In the genomic region with DNA sequence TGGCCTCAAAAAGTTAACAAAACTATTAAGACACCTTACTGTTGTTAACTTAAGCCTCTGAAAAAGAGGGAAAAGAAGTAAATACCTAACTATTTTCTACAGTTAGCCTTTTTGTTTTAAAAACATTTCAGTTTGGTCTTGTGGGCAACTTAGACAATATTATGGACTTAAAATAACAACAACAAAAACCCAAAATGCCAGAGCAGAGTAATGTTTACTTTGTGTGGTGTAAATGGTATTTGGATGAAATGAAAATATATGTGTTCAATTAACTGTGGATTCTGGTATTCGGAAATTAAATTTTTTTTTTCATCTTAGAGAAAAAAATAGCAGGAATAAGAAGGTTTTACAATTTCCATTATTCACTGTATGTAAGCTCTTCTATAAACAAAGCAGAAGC, we compare ENCODE assay signal across 16 cellular contexts.
DNase-seq lines count a peak whose midpoint lies in the region; TF ChIP-seq lines count a peak whose summit lies in the region.
"Had no signal": no experiment of that assay in that cellular context is flagged by ENCODE, and none has a peak within 500 bp of the region (broad histone marks: within the 10 kb centered on the region; RNA-seq: fewer than 3 reads in every experiment).

No MANE protein-coding gene starts in this region.

- H3K27me3 ChIP-seq in SJSA1 (replicated peaks) = no peaks in the 10 kb centered on the region
- no peaks in the 10 kb centered on the region for H3K27me3 ChIP-seq in osteoblast (ENCODE audit: insufficient read depth, low read length)
- H3K27me3 ChIP-seq in A673 (replicated peaks; ENCODE audit: insufficient read depth, low read depth, low read length, poor library complexity) = no peaks in the 10 kb centered on the region
- H3K27me3 ChIP-seq: BLaER1 had no signal

- H2AFZ ChIP-seq in osteoblast (ENCODE audit: low read length) = peak overlapping the region; percentile 6
- H2AFZ ChIP-seq: GM23248 had no signal

- CTCF ChIA-PET in GM10248 (lab: Yijun Ruan, JAX) (interaction anchor here (1.2 to 2.1 kb wide), 2 partner anchors 10 to 21 kb away, joined by 4 read pairs; no protein-coding TSS in a partner anchor), A673 (lab: Charles Lee) (no interaction called here)

- no peaks in the 10 kb centered on the region for H4K20me1 ChIP-seq in osteoblast (ENCODE audit: insufficient read depth, low read length)
- H4K20me1 ChIP-seq: BLaER1 had no signal

- no peak overlapping the region for H3K4me3 ChIP-seq in AG10803 (ENCODE audit: low read length)
- H3K4me3 ChIP-seq in SJSA1 = no peak overlapping the region
- H3K4me3 ChIP-seq in osteoblast (ENCODE audit: insufficient read depth, low read length) = no peak overlapping the region
- H3K4me3 ChIP-seq in A673 (ENCODE audit: low read depth, low read length, poor library complexity, severe bottlenecking) = no peak overlapping the region
- H3K4me3 ChIP-seq: BLaER1, GM23248, HAP-1 had no signal

- H3K4me2 ChIP-seq in osteoblast (ENCODE audit: insufficient read depth, low read length) = no peak overlapping the region
- H3K4me2 ChIP-seq: BLaER1 had no signal

- H3K79me2 ChIP-seq in osteoblast (ENCODE audit: insufficient read depth, low read length) = no peaks in the 10 kb centered on the region

- no peak for TF ChIP-seq CTCF in AG10803 (conservative IDR thresholded peaks at IDR 0.05; ENCODE audit: low read length)
- no peak for TF ChIP-seq CTCF in osteoblast (IDR thresholded peaks at IDR 0.05; ENCODE audit: extremely low read depth, low read depth, low read length)
- no peak for TF ChIP-seq CTCF in GM10248 (IDR thresholded peaks at IDR 0.05; ENCODE audit: control extremely low read depth, extremely low read depth, low read depth, missing control alignments)
- TF ChIP-seq CTCF in A673 (conservative IDR thresholded peaks at IDR 0.05; ENCODE audit: low read depth, low read length) = no peak

- no TSS peak for BruUV-seq in A673 (replicated peaks; lab: Mats Ljungman, UMichigan)

- H3K36me3 ChIP-seq in SJSA1 (no peaks in the 10 kb centered on the region), osteoblast (ENCODE audit: insufficient read depth, low read length) (no peaks in the 10 kb centered on the region), A673 (ENCODE audit: insufficient read depth, low read length, poor library complexity, severe bottlenecking) (no peaks in the 10 kb centered on the region)
- H3K36me3 ChIP-seq: BLaER1, HAP-1 had no signal

- H3K9me3 ChIP-seq in SJSA1 (replicated peaks) = no peaks in the 10 kb centered on the region
- H3K9me3 ChIP-seq in osteoblast (ENCODE audit: low read depth, low read length) = no peaks in the 10 kb centered on the region
- no peaks in the 10 kb centered on the region for H3K9me3 ChIP-seq in A673 (ENCODE audit: low read depth, low read length, poor library complexity, severe bottlenecking)
- H3K9me3 ChIP-seq: BLaER1, HAP-1 had no signal

- DNase-seq in AG10803 (ENCODE audit: low read depth) (peak; percentile 51), SJSA1 (ENCODE audit: low read depth in 1 of 2, low spot score in 2 of 2) (peak in 1 of 2 experiments; percentile 32), fibroblast of gingiva (ENCODE audit: low read depth) (peak; percentile 43), osteoblast (ENCODE audit: insufficient read length, low spot score, missing footprints) (no peak), GM10248 (ENCODE audit: extremely low spot score) (no peak), A673 (ENCODE audit: low spot score) (no peak), SHP77 treated with DMSO at 0.1 percent for 48 hours (lab: John Stamatoyannopoulos, UW) (no peak)
- DNase-seq: 8988T; CD4-positive, alpha-beta memory T cell; DMS79 treated with DMSO at 0.1 percent for 48 hours; EL; GM23248; IMR-90; KBM-7 had no signal

- H3K4me1 ChIP-seq in SJSA1 (replicated peaks) (peaks cover 10% of the 10 kb centered on the region; the same call in 1 of the 2 replicates), osteoblast (ENCODE audit: insufficient read depth, low read length) (no peaks in the 10 kb centered on the region), A673 (ENCODE audit: insufficient read depth, low read length, poor library complexity, severe bottlenecking) (peaks cover 6% of the 10 kb centered on the region)
- H3K4me1 ChIP-seq: BLaER1 had no signal

- POLR2A ChIA-PET in GM10248 (lab: Yijun Ruan, JAX) = no interaction called here
- POLR2A ChIA-PET in A673 (lab: Charles Lee; ENCODE audit: low non-redundant PET) = no interaction called here

- intact Hi-C loops in A673 (cut with micrococcal nuclease; ENCODE audit: unreplicated experiment) = no loop called here

- H3K27ac ChIP-seq in SJSA1 (0 out of 2 replicates have a peak overlapping the region, but pooled peaks have one; percentile 13), osteoblast (ENCODE audit: low read depth, low read length) (no peak overlapping the region), A673 (ENCODE audit: low read depth, low read length, poor library complexity, severe bottlenecking) (no peak overlapping the region)
- H3K27ac ChIP-seq: BLaER1, GM23248 had no signal

Comparison
In these comparisons a context has a peak if more than half of its experiments do, and no peak if none do; other contexts are left out.
1. DNase-seq: peak in AG10803 (single experiment) and fibroblast of gingiva (single experiment); none in osteoblast (single experiment), GM10248 (single experiment), A673 (single experiment) and SHP77 treated with DMSO at 0.1 percent for 48 hours (single experiment).